Comparison of ENCODE assay signal across 7 cellular contexts in the genomic region with DNA sequence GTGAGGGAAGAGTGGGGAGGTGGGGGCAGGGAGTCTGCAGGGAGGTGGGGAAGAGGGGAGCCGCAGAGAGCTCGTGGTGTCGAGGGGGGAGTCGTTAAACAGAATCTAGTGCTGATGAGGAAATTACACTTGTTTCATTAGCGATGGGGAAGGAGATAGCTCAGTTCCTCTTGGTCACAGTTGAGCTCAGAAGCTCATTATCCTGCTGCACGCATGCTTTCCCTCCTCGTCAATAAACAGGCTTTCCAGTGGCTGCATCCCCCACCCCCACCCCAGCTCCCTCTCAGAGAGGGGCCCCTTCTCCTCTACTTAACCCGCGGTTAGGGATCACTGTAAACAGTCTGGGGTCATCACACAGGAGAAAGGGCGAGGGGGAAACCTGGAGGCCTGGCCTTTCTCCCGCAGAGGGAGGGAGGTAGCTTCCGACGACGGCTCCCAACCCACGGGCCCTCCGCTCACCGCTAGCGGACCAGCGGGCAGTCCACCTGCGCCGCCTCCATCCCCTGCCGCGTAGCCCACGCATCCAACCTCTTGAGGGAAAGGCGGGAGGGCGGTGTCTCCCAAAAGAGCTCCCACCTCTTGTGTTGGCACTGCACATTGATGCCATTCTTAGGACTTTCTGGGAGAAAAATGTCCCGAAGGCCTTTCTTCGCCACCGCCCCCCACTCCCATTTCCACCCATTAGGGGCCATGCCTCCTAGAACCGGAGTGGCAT.
DNase-seq lines count a peak whose midpoint lies in the region; ATAC-seq and TF ChIP-seq lines count a peak whose summit lies in the region.

No MANE protein-coding gene starts in this region.

- peak overlapping the region; percentile 32 for H3K4me3 Mint-ChIP-seq in activated T-helper 17 cell treated with anti-CD3 and anti-CD28 coated beads, Interleukin-2, amount 50 U/mL, for 72 hours

- H3K27me3 ChIP-seq in DOHH2 (ENCODE audit: control insufficient read depth, low read length) (peaks cover 76% of the 10 kb centered on the region), HUES6 (ENCODE audit: control insufficient read depth, insufficient read depth, low read length) (peaks cover 100% of the 10 kb centered on the region), neural cell (ENCODE audit: insufficient read depth, low read depth, low read length) (peaks cover 100% of the 10 kb centered on the region)

- H3K4me2 ChIP-seq in DOHH2 (ENCODE audit: low read length) (peak overlapping the region; percentile 97), neural cell (ENCODE audit: low read length) (no peak overlapping the region)

- H3K9me2 ChIP-seq in DOHH2 (replicated peaks; ENCODE audit: control insufficient read depth, low read length) (no peaks in the 10 kb centered on the region), neural cell (ENCODE audit: insufficient read depth, low read length) (no peaks in the 10 kb centered on the region)

- peak overlapping the region; percentile 78 for H3K4me3 ChIP-seq in DOHH2 (ENCODE audit: low read length)
- H3K4me3 ChIP-seq in HUES6 (ENCODE audit: low read depth, low read length), result peak overlapping the region; percentile 55
- H3K4me3 ChIP-seq in neural cell (ENCODE audit: low read length), result peak overlapping the region; percentile 65

- peaks cover 62% of the 10 kb centered on the region for H3K27me3 Mint-ChIP-seq in activated T-helper 17 cell treated with anti-CD3 and anti-CD28 coated beads, Interleukin-2, amount 50 U/mL, for 72 hours

- no peaks in the 10 kb centered on the region for H3K36me3 ChIP-seq in DOHH2 (ENCODE audit: control insufficient read depth, low read length)
- no peaks in the 10 kb centered on the region for H3K36me3 ChIP-seq in HUES6 (ENCODE audit: control insufficient read depth, insufficient read depth, low read length)
- no peaks in the 10 kb centered on the region for H3K36me3 ChIP-seq in neural cell (ENCODE audit: insufficient read depth, low read length)

- no peaks in the 10 kb centered on the region for H3K9me3 Mint-ChIP-seq in activated T-helper 17 cell treated with anti-CD3 and anti-CD28 coated beads, Interleukin-2, amount 50 U/mL, for 72 hours

- peaks cover 11% of the 10 kb centered on the region for H3K36me3 Mint-ChIP-seq in activated T-helper 17 cell treated with anti-CD3 and anti-CD28 coated beads, Interleukin-2, amount 50 U/mL, for 72 hours (ENCODE audit: low read depth)

- H3K4me1 ChIP-seq in DOHH2 (ENCODE audit: control insufficient read depth, low read length), result peaks cover 51% of the 10 kb centered on the region
- H3K4me1 ChIP-seq in HUES6 (ENCODE audit: control insufficient read depth, insufficient read depth, low read length), result peaks cover 21% of the 10 kb centered on the region

- H3F3A ChIP-seq in DOHH2 (ENCODE audit: control insufficient read depth, insufficient read depth), result 0 out of 2 replicates have a peak, but pooled peaks cover 3% of the 10 kb centered on the region
- no peaks in the 10 kb centered on the region for H3F3A ChIP-seq in neural cell (ENCODE audit: insufficient read depth, low read length, poor library complexity, severe bottlenecking)

- no peak for ATAC-seq in activated T-helper 17 cell treated with anti-CD3 and anti-CD28 coated beads, Interleukin-2, amount 50 U/mL, for 72 hours (replicated peaks)
- ATAC-seq in GM18867 (IDR thresholded peaks at IDR 0.05; ENCODE audit: unreplicated experiment) (no peak), GM19397 (IDR thresholded peaks at IDR 0.05; ENCODE audit: unreplicated experiment) (no peak)

- DNase-seq in activated CD4-positive, alpha-beta T cell treated with anti-CD3 and anti-CD28 coated beads, Interleukin-2, amount 50 U/mL, for 1 hour, result no peak

- H3K79me2 ChIP-seq in DOHH2 (ENCODE audit: control insufficient read depth, low read length), result no peaks in the 10 kb centered on the region
- no peaks in the 10 kb centered on the region for H3K79me2 ChIP-seq in neural cell (replicated peaks; ENCODE audit: insufficient read depth, low read length)

- TF ChIP-seq EP300 in neural cell (conservative IDR thresholded peaks at IDR 0.05; ENCODE audit: poor library complexity, severe bottlenecking), result no peak

- TF ChIP-seq RAD21 in neural cell (conservative IDR thresholded peaks at IDR 0.05), result no peak

- peaks cover 20% of the 10 kb centered on the region for H3K4me1 Mint-ChIP-seq in activated T-helper 17 cell treated with anti-CD3 and anti-CD28 coated beads, Interleukin-2, amount 50 U/mL, for 72 hours

- H3K27ac Mint-ChIP-seq in activated T-helper 17 cell treated with anti-CD3 and anti-CD28 coated beads, Interleukin-2, amount 50 U/mL, for 72 hours, result no peak overlapping the region

- H3K9me3 ChIP-seq in DOHH2 (ENCODE audit: control insufficient read depth, insufficient read depth, low read length) (no peaks in the 10 kb centered on the region), HUES6 (ENCODE audit: control insufficient read depth, insufficient read depth, low read depth, low read length) (no peaks in the 10 kb centered on the region), neural cell (ENCODE audit: low read length) (no peaks in the 10 kb centered on the region)

- no peak for TF ChIP-seq CTCF in DOHH2 (IDR thresholded peaks at IDR 0.05; ENCODE audit: low read depth, low read length, poor library complexity, severe bottlenecking)
- no peak for TF ChIP-seq CTCF in neural cell (IDR thresholded peaks at IDR 0.05; ENCODE audit: poor library complexity, severe bottlenecking)

- H3K9ac ChIP-seq in HUES6 (ENCODE audit: low read length) (no peak overlapping the region), neural cell (ENCODE audit: low read length) (no peak overlapping the region)

- H2AFZ ChIP-seq in neural cell (ENCODE audit: low read depth, low read length), result no peak overlapping the region

- H3K27ac ChIP-seq in DOHH2 (ENCODE audit: low read depth, low read length) (peak overlapping the region; percentile 74), HUES6 (ENCODE audit: low read depth, low read length) (no peak overlapping the region), neural cell (ENCODE audit: low read length) (no peak overlapping the region)

- no peaks in the 10 kb centered on the region for H4K20me1 ChIP-seq in DOHH2 (ENCODE audit: control insufficient read depth, insufficient read depth, low read depth, low read length)
- H4K20me1 ChIP-seq in neural cell (ENCODE audit: insufficient read depth), result no peaks in the 10 kb centered on the region

TF ChIP-seq in neural cell, 6 proteins besides CTCF, POLR2A, EP300 and RAD21:
- TF ChIP-seq REST (IDR thresholded peaks at IDR 0.05; ENCODE audit: borderline replicate concordance) (no peak), POLR2AphosphoS5 (IDR thresholded peaks at IDR 0.05) (no peak), MXI1 (conservative IDR thresholded peaks at IDR 0.05; ENCODE audit: poor library complexity, severe bottlenecking) (no peak), SMC3 (conservative IDR thresholded peaks at IDR 0.05; ENCODE audit: poor library complexity) (no peak), TAF1 (IDR thresholded peaks at IDR 0.05; ENCODE audit: low read depth) (no peak), EZH2 (IDR thresholded peaks at IDR 0.05; ENCODE audit: borderline replicate concordance, insufficient read depth, low read length, poor library complexity, severe bottlenecking) (no peak)
